10 cellular contexts compared by ENCODE assay signal in the genomic region with DNA sequence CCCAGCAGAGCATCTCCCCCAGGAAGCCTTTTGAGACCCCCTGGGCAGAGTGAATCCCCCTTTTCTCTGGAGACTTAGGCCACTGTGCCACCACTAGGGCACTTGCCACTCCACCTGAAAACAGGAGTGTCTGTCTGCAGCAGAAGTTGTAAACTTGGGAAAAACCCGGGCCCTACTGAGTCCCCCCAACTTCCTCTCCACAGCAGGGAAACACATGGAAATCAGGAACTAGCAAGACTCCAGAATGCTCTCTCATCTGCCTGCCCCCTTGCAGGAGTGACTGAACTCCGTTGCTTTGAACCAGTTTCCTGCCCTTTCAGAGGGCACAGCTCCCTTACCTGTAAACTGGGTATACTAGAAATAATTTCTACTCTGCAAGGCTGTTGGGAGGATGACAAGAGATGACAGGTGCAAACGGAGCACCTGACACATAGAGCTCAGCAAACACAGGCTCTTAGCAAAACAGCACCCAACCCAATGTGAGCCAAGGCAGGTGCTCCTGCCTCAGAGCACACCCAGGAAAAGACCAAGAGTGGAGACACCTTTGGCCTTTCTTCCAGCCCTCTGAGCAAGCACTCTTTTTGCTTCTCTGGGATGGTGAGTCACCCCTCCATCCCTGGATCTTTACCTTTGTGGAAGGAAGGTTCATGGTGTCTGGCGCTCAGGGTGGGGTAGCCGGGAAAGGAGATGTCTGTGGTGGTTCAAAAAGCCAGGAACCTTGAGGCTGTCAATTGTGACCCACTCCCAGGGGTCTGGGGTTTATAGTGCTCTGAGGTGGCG. TPM values are rescaled to one million over a fixed set of nuclear protein-coding genes. Genes with fewer than 3 reads are reported as not detected.
DNase-seq lines count a peak whose midpoint lies in the region; ATAC-seq and TF ChIP-seq lines count a peak whose summit lies in the region.
"Had no signal": no experiment of that assay in that cellular context is flagged by ENCODE, and none has a peak within 500 bp of the region (broad histone marks: within the 10 kb centered on the region; RNA-seq: fewer than 3 reads in every experiment).

A gene with protein sequence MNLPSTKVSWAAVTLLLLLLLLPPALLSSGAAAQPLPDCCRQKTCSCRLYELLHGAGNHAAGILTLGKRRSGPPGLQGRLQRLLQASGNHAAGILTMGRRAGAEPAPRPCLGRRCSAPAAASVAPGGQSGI (minus strand): TSS at position 736 of the 780 bp plus-strand sequence. CDS start 87 bp downstream, at position 649.

- no peaks in the 10 kb centered on the region for H3K36me3 Mint-ChIP-seq in stimulated activated memory B cell treated with anti-CD40 and anti-IgM and Interleukin-4, amounts not matched to agents 10 μg/mL and 1 μg/mL and 100 μg/mL, for 72 hours

- H3K9me3 ChIP-seq in SJCRH30 (replicated peaks) (no peaks in the 10 kb centered on the region), right cardiac atrium (ENCODE audit: control insufficient read depth, low read length) (no peaks in the 10 kb centered on the region), WERI-Rb-1 (ENCODE audit: severe bottlenecking) (no peaks in the 10 kb centered on the region)

- H3K27ac ChIP-seq in SJCRH30 (no peak within 1 kb of the TSS), right cardiac atrium (ENCODE audit: low read length) (no peak within 1 kb of the TSS), WERI-Rb-1 (no peak within 1 kb of the TSS)

- H3K4me1 ChIP-seq in SJCRH30 (peaks cover 19% of the 10 kb centered on the region), right cardiac atrium (ENCODE audit: control insufficient read depth, insufficient read depth, low read length) (no peaks in the 10 kb centered on the region)

- H3K4me3 ChIP-seq in SJCRH30 (peak within 1 kb of the TSS; percentile 62), right cardiac atrium (ENCODE audit: low read length) (peak within 1 kb of the TSS; percentile 50), WERI-Rb-1 (ENCODE audit: low read depth, low read length) (no peak within 1 kb of the TSS), H7 (ENCODE audit: insufficient read depth, low read depth, low read length) (no peak within 1 kb of the TSS; the same call in 1 of the 2 replicates)

- no peaks in the 10 kb centered on the region for H3K9me3 Mint-ChIP-seq in stimulated activated memory B cell treated with anti-CD40 and anti-IgM and Interleukin-4, amounts not matched to agents 10 μg/mL and 1 μg/mL and 100 μg/mL, for 72 hours

- peak; percentile 6 for DNase-seq in NCI-H526 treated with DMSO at 0.1 percent for 48 hours (lab: John Stamatoyannopoulos, UW)
- DNase-seq in NCI-H526 (lab: John Stamatoyannopoulos, UW) = no peak
- peak in 1 of 2 experiments; percentile 55 for DNase-seq in SJCRH30
- DNase-seq in right cardiac atrium = peak in 1 of 3 donors; percentile 30
- no peak for DNase-seq in WERI-Rb-1
- no peak for DNase-seq in H7
- no peak for DNase-seq in activated effector memory CD4-positive, alpha-beta T cell treated with Interleukin-2 at 50 U/mL for 16 hours

- H3K27me3 ChIP-seq in SJCRH30 (0 out of 2 replicates have a peak, but pooled peaks cover under 1% of the 10 kb centered on the region), right cardiac atrium (ENCODE audit: control insufficient read depth, insufficient read depth) (no peaks in the 10 kb centered on the region), WERI-Rb-1 (ENCODE audit: insufficient read depth, low read depth, severe bottlenecking) (no peaks in the 10 kb centered on the region), H7 (ENCODE audit: control insufficient read depth, insufficient read depth, low read length) (peaks cover 46% of the 10 kb centered on the region)

- H3K27me3 Mint-ChIP-seq in stimulated activated memory B cell treated with anti-CD40 and anti-IgM and Interleukin-4, amounts not matched to agents 10 μg/mL and 1 μg/mL and 100 μg/mL, for 72 hours = no peaks in the 10 kb centered on the region

- no peak for ATAC-seq in right cardiac atrium
- ATAC-seq in stimulated activated memory B cell treated with anti-CD40 and anti-IgM and Interleukin-4, amounts not matched to agents 10 μg/mL and 1 μg/mL and 100 μg/mL, for 72 hours = no peak

- H3K4me1 Mint-ChIP-seq in stimulated activated memory B cell treated with anti-CD40 and anti-IgM and Interleukin-4, amounts not matched to agents 10 μg/mL and 1 μg/mL and 100 μg/mL, for 72 hours = peaks cover 50% of the 10 kb centered on the region

- intact Hi-C loops in right cardiac atrium (cut with DNase I) = loop anchor here in 1 of 4 donors (5.0 kb wide), 1 partner anchor 68 kb away; no protein-coding TSS in a partner anchor

- H3K36me3 ChIP-seq in SJCRH30 (no peaks in the 10 kb centered on the region), WERI-Rb-1 (no peaks in the 10 kb centered on the region), H7 (replicated peaks; ENCODE audit: control insufficient read depth, insufficient read depth, low read length) (no peaks in the 10 kb centered on the region)

- H3K4me3 Mint-ChIP-seq in stimulated activated memory B cell treated with anti-CD40 and anti-IgM and Interleukin-4, amounts not matched to agents 10 μg/mL and 1 μg/mL and 100 μg/mL, for 72 hours = peak within 1 kb of the TSS; percentile 77

- no peak for TF ChIP-seq CTCF in WERI-Rb-1 (IDR thresholded peaks at IDR 0.05; ENCODE audit: low read depth, low read length)

- H3K27ac Mint-ChIP-seq in stimulated activated memory B cell treated with anti-CD40 and anti-IgM and Interleukin-4, amounts not matched to agents 10 μg/mL and 1 μg/mL and 100 μg/mL, for 72 hours = peak within 1 kb of the TSS; percentile 81

- 80% methylated on average over 6 of the region's 6 CpGs for WGBS in right cardiac atrium

RNA-seq across cellular contexts. Expression of the gene that starts here (rescaled TPM):
- 1.0 TPM in 1 of 2 replicates, not detected in the other for total RNA-seq in SJCRH30 (2014; rRNA removed; shearing (Covaris generic))
- total RNA-seq in right cardiac atrium = not detected
- not detected for polyA plus RNA-seq in right cardiac atrium
- 0.26 TPM in 1 of 2 replicates, not detected in the other for total RNA-seq in H7 (2014; rRNA removed; shearing (Covaris generic))
- total RNA-seq: Daoy, NCI-H460 had no signal

Comparison
In these comparisons a context has a peak if more than half of its experiments do, and no peak if none do; other contexts are left out.
1. H3K4me3 ChIP-seq: peak in SJCRH30 (single experiment) and right cardiac atrium (single experiment); none in WERI-Rb-1 (single experiment) and H7 (single experiment).